Comparison of ENCODE assay signal across 8 cellular contexts in the genomic region with DNA sequence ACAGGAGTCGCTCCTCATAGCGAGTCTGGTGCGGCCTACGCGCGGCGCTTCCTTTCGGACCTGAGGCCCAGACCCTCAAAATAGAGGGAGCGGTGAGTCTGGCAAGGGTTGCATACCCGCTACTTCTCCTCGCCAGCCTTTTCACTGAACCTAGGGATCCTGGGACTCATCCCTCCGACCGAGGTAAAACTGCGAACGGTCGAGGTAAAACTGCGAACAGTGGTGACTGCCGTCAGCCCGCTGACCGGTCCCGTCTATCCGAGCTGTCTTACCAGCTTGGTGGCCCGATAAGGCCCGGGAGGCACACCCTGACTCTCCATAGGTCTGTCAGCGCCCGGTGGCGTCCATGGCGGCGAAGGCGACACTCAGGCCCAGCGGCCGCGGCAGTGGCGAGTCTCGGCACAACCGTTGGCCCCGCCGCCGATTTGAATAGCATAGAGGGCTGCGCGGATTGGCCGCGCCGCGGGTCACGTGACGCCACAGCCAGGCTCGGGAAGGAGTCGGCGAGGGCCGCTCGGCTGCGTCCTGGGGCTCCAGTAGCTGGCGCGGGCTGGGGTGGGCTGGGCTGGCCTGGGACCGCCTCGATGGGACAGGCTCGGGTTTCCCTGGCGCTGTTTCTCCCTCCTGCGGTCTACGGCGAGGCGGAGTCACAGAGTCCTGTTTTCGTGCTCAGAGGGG. TPM values are rescaled to one million over a fixed set of nuclear protein-coding genes. Genes with fewer than 3 reads are reported as not detected.
DNase-seq lines count a peak whose midpoint lies in the region; ATAC-seq and TF ChIP-seq lines count a peak whose summit lies in the region.

A gene with protein sequence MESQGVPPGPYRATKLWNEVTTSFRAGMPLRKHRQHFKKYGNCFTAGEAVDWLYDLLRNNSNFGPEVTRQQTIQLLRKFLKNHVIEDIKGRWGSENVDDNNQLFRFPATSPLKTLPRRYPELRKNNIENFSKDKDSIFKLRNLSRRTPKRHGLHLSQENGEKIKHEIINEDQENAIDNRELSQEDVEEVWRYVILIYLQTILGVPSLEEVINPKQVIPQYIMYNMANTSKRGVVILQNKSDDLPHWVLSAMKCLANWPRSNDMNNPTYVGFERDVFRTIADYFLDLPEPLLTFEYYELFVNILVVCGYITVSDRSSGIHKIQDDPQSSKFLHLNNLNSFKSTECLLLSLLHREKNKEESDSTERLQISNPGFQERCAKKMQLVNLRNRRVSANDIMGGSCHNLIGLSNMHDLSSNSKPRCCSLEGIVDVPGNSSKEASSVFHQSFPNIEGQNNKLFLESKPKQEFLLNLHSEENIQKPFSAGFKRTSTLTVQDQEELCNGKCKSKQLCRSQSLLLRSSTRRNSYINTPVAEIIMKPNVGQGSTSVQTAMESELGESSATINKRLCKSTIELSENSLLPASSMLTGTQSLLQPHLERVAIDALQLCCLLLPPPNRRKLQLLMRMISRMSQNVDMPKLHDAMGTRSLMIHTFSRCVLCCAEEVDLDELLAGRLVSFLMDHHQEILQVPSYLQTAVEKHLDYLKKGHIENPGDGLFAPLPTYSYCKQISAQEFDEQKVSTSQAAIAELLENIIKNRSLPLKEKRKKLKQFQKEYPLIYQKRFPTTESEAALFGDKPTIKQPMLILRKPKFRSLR (minus strand): TSS at position 403 of the 678 bp plus-strand sequence. CDS start 83 bp downstream, at position 320.

- 0% methylated on average over 64 of the region's 64 CpGs for WGBS in ectodermal cell, 2 experiments
- WGBS in lung, 2 donors: 0 to 1% methylated on average over 56 to 64 of the region's 64 CpGs

- peak within 1 kb of the TSS; percentile 94 for H3K4me3 ChIP-seq in ectodermal cell (ENCODE audit: insufficient read depth, low read depth, low read length)
- peak within 1 kb of the TSS; percentile 58 for H3K4me3 ChIP-seq in lung

- H3K36me3 ChIP-seq in ectodermal cell (ENCODE audit: control insufficient read depth, insufficient read depth, low read length) (peaks cover 2% of the 10 kb centered on the region), lung (ENCODE audit: control insufficient read depth in 2 of 2, insufficient read depth in 2 of 2, low read length in 2 of 2) (no peaks in the 10 kb centered on the region)

- peak within 1 kb of the TSS; percentile 84 for H3K27ac ChIP-seq in C4-2B
- H3K27ac ChIP-seq in ectodermal cell (ENCODE audit: insufficient read depth, low read depth, low read length, poor library complexity, severe bottlenecking): peak within 1 kb of the TSS; percentile 52
- no peak within 1 kb of the TSS for H3K27ac ChIP-seq in lung (ENCODE audit: low read depth in 1 of 2, low read length in 1 of 2)

- peak; percentile 94 for DNase-seq in NCI-H69 (lab: John Stamatoyannopoulos, UW)
- DNase-seq in activated CD4-positive, alpha-beta T cell treated with anti-CD3 and anti-CD28 coated beads, Interleukin-2, amount 50 U/mL, for 4 hours: peak; percentile 52 to 54
- peak; percentile 94 for DNase-seq in lung (ENCODE audit: low spot score)
- peak; percentile 45 to 73 (median 46) for DNase-seq in stimulated activated CD4-positive, alpha-beta T cell treated with anti-CD3 and anti-CD28 coated beads, TNF-alpha, amount 100 ng/mL, for 24 hours (ENCODE audit: low read depth in 3 of 3)

- H3K9me3 ChIP-seq in ectodermal cell (ENCODE audit: control insufficient read depth, low read length): no peaks in the 10 kb centered on the region
- no peaks in the 10 kb centered on the region for H3K9me3 ChIP-seq in lung (ENCODE audit: control insufficient read depth in 2 of 2, insufficient read depth in 1 of 2, low read length in 1 of 2)

- H3K27me3 ChIP-seq in ectodermal cell (ENCODE audit: control insufficient read depth, insufficient read depth, low read length, poor library complexity, severe bottlenecking): no peaks in the 10 kb centered on the region
- H3K27me3 ChIP-seq in lung (ENCODE audit: control insufficient read depth, insufficient read depth): no peaks in the 10 kb centered on the region

- peak; percentile 89 for ATAC-seq in GM19351 (IDR thresholded peaks at IDR 0.05; ENCODE audit: unreplicated experiment)
- ATAC-seq in HG03520 (IDR thresholded peaks at IDR 0.05; ENCODE audit: unreplicated experiment): peak; percentile 95
- ATAC-seq in lung (ENCODE audit: insufficient read depth, low FRiP score): peak; percentile 100

- H3K4me1 ChIP-seq in ectodermal cell (ENCODE audit: control insufficient read depth, insufficient read depth, low read length): peaks cover 20% of the 10 kb centered on the region
- peaks cover 2 to 9% of the 10 kb centered on the region in 2 donors for H3K4me1 ChIP-seq in lung (ENCODE audit: control insufficient read depth in 2 of 2, insufficient read depth in 2 of 2, low read length in 2 of 2)

- no peak for TF ChIP-seq CTCF in C4-2B (conservative IDR thresholded peaks at IDR 0.05)
- TF ChIP-seq CTCF in lung (IDR thresholded peaks at IDR 0.05; ENCODE audit: control extremely low read depth, extremely low read depth): no peak

RNA-seq across cellular contexts. Expression of the gene that starts here (rescaled TPM):
- polyA plus RNA-seq in ectodermal cell (2013, experiment 1 of 4): 39.5 TPM
- polyA plus RNA-seq in ectodermal cell (2013, experiment 2 of 4): 28.2 TPM
- 34.0 TPM for polyA plus RNA-seq in ectodermal cell (2013, experiment 3 of 4)
- 34.2 TPM for polyA plus RNA-seq in ectodermal cell (2013, experiment 4 of 4)
- 1 to 10 TPM in 1 of 2 donors, under 1 TPM in 1; 0.46 to 4.1 TPM for total RNA-seq in lung
- polyA plus RNA-seq in lung: under 1 TPM; 0.28 to 0.33 TPM

Comparison
In these comparisons a context has a peak if more than half of its experiments do, and no peak if none do; other contexts are left out.
1. H3K27ac ChIP-seq: peak in C4-2B (single experiment) and ectodermal cell (single experiment); none in lung (0 of 2).
2. Peak in every context shown above with its lines, with median percentiles within 50 percentile points of each other: ATAC-seq and DNase-seq.